In genomic region chr7:128867241-128867640, GRCh38 we compare ENCODE assay signal across 18 cellular contexts. TPM values are rescaled to one million over a fixed set of nuclear protein-coding genes. Genes with fewer than 3 reads are reported as not detected.
"Had no signal": no experiment of that assay in that cellular context is flagged by ENCODE, and none has a peak within 500 bp of the region (broad histone marks: within the 10 kb centered on the region; RNA-seq: fewer than 3 reads in every experiment).

No MANE protein-coding gene starts in this region.

- H3K4me3 ChIP-seq: gastroesophageal sphincter, left lung, mucosa of descending colon had no signal

- H3K27ac ChIP-seq: brain microvascular endothelial cell, gastroesophageal sphincter, left lung had no signal

- FAIRE-seq: endothelial cell of umbilical vein had no signal

- ATAC-seq: activated CD8-positive, alpha-beta T cell treated with anti-CD3 and anti-CD28 coated beads, Interleukin-2, amount 10 ng/mL, durations not matched to agents 7 days and 5 days; activated T-cell treated with anti-CD3 and anti-CD28 coated beads, Interleukin-2, amount 50 U/mL, for 72 hours; gastroesophageal sphincter; left lung; mucosa of descending colon; naive thymus-derived CD4-positive, alpha-beta T cell; stimulated activated memory B cell treated with anti-CD40 and anti-IgM and Interleukin-4, amounts not matched to agents 10 μg/mL and 1 μg/mL and 100 μg/mL, for 72 hours had no signal

- DNase-seq: activated CD4-positive, alpha-beta T cell treated with anti-CD3 and anti-CD28 coated beads, Interleukin-2, amount 10 ng/mL, durations not matched to agents 24 days and 14 days; activated CD4-positive, CD25-positive, alpha-beta regulatory T cell; activated CD8-positive, alpha-beta memory T cell treated with anti-CD3 and anti-CD28 coated beads, Interleukin-2, amount 50 U/mL, for 4 hours; activated CD8-positive, alpha-beta T cell treated with anti-CD3 and anti-CD28 coated beads, Interleukin-2, amount 10 ng/mL, durations not matched to agents 7 days and 5 days; activated naive CD8-positive, alpha-beta T cell treated with anti-CD3 and anti-CD28 coated beads, Interleukin-2, amount 10 ng/mL, durations not matched to agents 7 days and 5 days; activated T-cell treated with anti-CD3 and anti-CD28 coated beads, Interleukin-2, amount 50 U/mL, for 72 hours; effector CD8-positive, alpha-beta T cell; islet precursor cell; left lung; mucosa of descending colon; naive thymus-derived CD4-positive, alpha-beta T cell; nucleus accumbens; stimulated activated CD4-positive, alpha-beta T cell treated with anti-CD3 and anti-CD28 coated beads, Interleukin-2, amount 100 ng/mL, for 48 hours had no signal

- H3K4me3 Mint-ChIP-seq: activated CD8-positive, alpha-beta T cell treated with anti-CD3 and anti-CD28 coated beads, Interleukin-2, amount 10 ng/mL, durations not matched to agents 7 days and 5 days; activated naive CD8-positive, alpha-beta T cell treated with anti-CD3 and anti-CD28 coated beads, Interleukin-2, amount 10 ng/mL, durations not matched to agents 7 days and 5 days; stimulated activated memory B cell treated with anti-CD40 and anti-IgM and Interleukin-4, amounts not matched to agents 10 μg/mL and 1 μg/mL and 100 μg/mL, for 72 hours had no signal

- H3K9me3 ChIP-seq: gastroesophageal sphincter, left lung, mucosa of descending colon had no signal

- H3K9me3 Mint-ChIP-seq: activated CD4-positive, alpha-beta T cell treated with anti-CD3 and anti-CD28 coated beads, Interleukin-2, amount 10 ng/mL, durations not matched to agents 24 days and 14 days; activated naive CD8-positive, alpha-beta T cell treated with anti-CD3 and anti-CD28 coated beads, Interleukin-2, amount 10 ng/mL, durations not matched to agents 7 days and 5 days; activated T-cell treated with anti-CD3 and anti-CD28 coated beads, Interleukin-2, amount 50 U/mL, for 72 hours; naive thymus-derived CD4-positive, alpha-beta T cell; stimulated activated memory B cell treated with anti-CD40 and anti-IgM and Interleukin-4, amounts not matched to agents 10 μg/mL and 1 μg/mL and 100 μg/mL, for 72 hours; T-helper 2 cell treated with Interferon-gamma antibody and Interleukin-4, amounts not matched to agents 5 μg/mL and 100 μg/mL, for 36 hours had no signal

- H3K27ac Mint-ChIP-seq: activated CD4-positive, alpha-beta T cell treated with anti-CD3 and anti-CD28 coated beads, Interleukin-2, amount 10 ng/mL, durations not matched to agents 24 days and 14 days; activated CD8-positive, alpha-beta T cell treated with anti-CD3 and anti-CD28 coated beads, Interleukin-2, amount 10 ng/mL, durations not matched to agents 7 days and 5 days; activated naive CD8-positive, alpha-beta T cell treated with anti-CD3 and anti-CD28 coated beads, Interleukin-2, amount 10 ng/mL, durations not matched to agents 7 days and 5 days; activated T-cell treated with anti-CD3 and anti-CD28 coated beads, Interleukin-2, amount 50 U/mL, for 72 hours; stimulated activated memory B cell treated with anti-CD40 and anti-IgM and Interleukin-4, amounts not matched to agents 10 μg/mL and 1 μg/mL and 100 μg/mL, for 72 hours; T-helper 2 cell treated with Interferon-gamma antibody and Interleukin-4, amounts not matched to agents 5 μg/mL and 100 μg/mL, for 36 hours had no signal

- H3K27me3 ChIP-seq: gastroesophageal sphincter had no signal

RNA-seq across cellular contexts. Expression of gene FLNC, which starts 37.0 kb away (rescaled TPM):
- total RNA-seq: activated CD8-positive, alpha-beta T cell treated with anti-CD3 and anti-CD28 coated beads, Interleukin-2, amount 10 ng/mL, durations not matched to agents 7 days and 5 days; activated naive CD8-positive, alpha-beta T cell treated with anti-CD3 and anti-CD28 coated beads, Interleukin-2, amount 10 ng/mL, durations not matched to agents 7 days and 5 days had no signal
- polyA plus RNA-seq: naive thymus-derived CD4-positive, alpha-beta T cell had no signal

RNA-seq across cellular contexts. Expression of gene KCP, which starts 43.3 kb away (rescaled TPM):
- total RNA-seq: endothelial cell of umbilical vein had no signal
- polyA plus RNA-seq: endothelial cell of umbilical vein; naive thymus-derived CD4-positive, alpha-beta T cell had no signal
